9 cellular contexts compared by ENCODE assay signal in genomic region chr1:32223683-32224082, GRCh38. TPM values are rescaled to one million over a fixed set of nuclear protein-coding genes. Genes with fewer than 3 reads are reported as not detected.
DNase-seq lines count a peak whose midpoint lies in the region; ATAC-seq and TF ChIP-seq lines count a peak whose summit lies in the region.
"Had no signal": no experiment of that assay in that cellular context is flagged by ENCODE, and none has a peak within 500 bp of the region (broad histone marks: within the 10 kb centered on the region; RNA-seq: fewer than 3 reads in every experiment).

No MANE protein-coding gene starts in this region.

- H3K27ac ChIP-seq in DND-41 (ENCODE audit: low read length) (peak overlapping the region; percentile 10; the same call in 1 of the 2 replicates), OCI-LY1 (ENCODE audit: low read depth, low read length, poor library complexity, severe bottlenecking) (no peak overlapping the region), osteoblast (ENCODE audit: low read depth, low read length) (peak overlapping the region; percentile 46), WERI-Rb-1 (no peak overlapping the region)

- no peaks in the 10 kb centered on the region for H3K27me3 Mint-ChIP-seq in dendritic cell treated with granulocyte-macrophage colony-stimulating factor and Interleukin-4, amounts not matched to agents 40 ng/mL and 50 ng/mL, for 4 days

- H3K9me3 ChIP-seq in DND-41 (ENCODE audit: insufficient read depth, low read length, severe bottlenecking) (no peaks in the 10 kb centered on the region), OCI-LY1 (ENCODE audit: low read length) (no peaks in the 10 kb centered on the region), osteoblast (ENCODE audit: low read depth, low read length) (no peaks in the 10 kb centered on the region), WERI-Rb-1 (ENCODE audit: severe bottlenecking) (no peaks in the 10 kb centered on the region)

- intact Hi-C loops in dendritic cell treated with granulocyte-macrophage colony-stimulating factor and Interleukin-4, amounts not matched to agents 40 ng/mL and 50 ng/mL, for 4 days (cut with micrococcal nuclease), result loop anchor here (2.0 kb wide), 1 partner anchor 17 kb away; no protein-coding TSS in a partner anchor

- no peaks in the 10 kb centered on the region for H3F3A ChIP-seq in OCI-LY1 (ENCODE audit: insufficient read depth, low read length)

- peaks cover 47% of the 10 kb centered on the region for H3K79me2 ChIP-seq in DND-41 (ENCODE audit: insufficient read depth, low read length)
- peaks cover 15% of the 10 kb centered on the region for H3K79me2 ChIP-seq in OCI-LY1 (ENCODE audit: insufficient read depth, low read length)
- peaks cover 53% of the 10 kb centered on the region for H3K79me2 ChIP-seq in osteoblast (ENCODE audit: insufficient read depth, low read length)

- H3K27ac Mint-ChIP-seq in dendritic cell treated with granulocyte-macrophage colony-stimulating factor and Interleukin-4, amounts not matched to agents 40 ng/mL and 50 ng/mL, for 4 days, result peak overlapping the region; percentile 95

- H3K27me3 ChIP-seq in DND-41 (ENCODE audit: insufficient read depth, low read length, poor library complexity), result no peaks in the 10 kb centered on the region
- H3K27me3 ChIP-seq in OCI-LY1 (ENCODE audit: insufficient read depth, low read length), result no peaks in the 10 kb centered on the region
- no peaks in the 10 kb centered on the region for H3K27me3 ChIP-seq in osteoblast (ENCODE audit: insufficient read depth, low read length)
- H3K27me3 ChIP-seq in WERI-Rb-1 (ENCODE audit: insufficient read depth, low read depth, severe bottlenecking), result no peaks in the 10 kb centered on the region

- H3K4me3 ChIP-seq in DND-41 (ENCODE audit: low read depth in 1 of 2, low read length in 2 of 2), result peak overlapping the region in 1 of 2 experiments; percentile 41; a peak in 1 of 4 replicates
- peak overlapping the region; percentile 84 for H3K4me3 ChIP-seq in OCI-LY1 (ENCODE audit: low read depth, low read length, poor library complexity, severe bottlenecking)
- peak overlapping the region; percentile 17 for H3K4me3 ChIP-seq in osteoblast (ENCODE audit: insufficient read depth, low read length)
- H3K4me3 ChIP-seq in WERI-Rb-1 (ENCODE audit: low read depth, low read length), result no peak overlapping the region

- peaks cover 35% of the 10 kb centered on the region for H3K4me1 Mint-ChIP-seq in dendritic cell treated with granulocyte-macrophage colony-stimulating factor and Interleukin-4, amounts not matched to agents 40 ng/mL and 50 ng/mL, for 4 days (ENCODE audit: low read depth)

- no peak overlapping the region for H3K4me3 Mint-ChIP-seq in dendritic cell treated with granulocyte-macrophage colony-stimulating factor and Interleukin-4, amounts not matched to agents 40 ng/mL and 50 ng/mL, for 4 days

- H3K36me3 ChIP-seq in DND-41 (ENCODE audit: insufficient read depth, low read length) (peaks cover 50% of the 10 kb centered on the region), OCI-LY1 (ENCODE audit: insufficient read depth, low read length) (peaks cover 43% of the 10 kb centered on the region), osteoblast (ENCODE audit: insufficient read depth, low read length) (peaks cover 52% of the 10 kb centered on the region), WERI-Rb-1 (peaks cover 45% of the 10 kb centered on the region)

- no peak overlapping the region for H2AFZ ChIP-seq in DND-41 (ENCODE audit: low read depth, low read length)
- H2AFZ ChIP-seq in OCI-LY1 (ENCODE audit: low read length), result no peak overlapping the region
- H2AFZ ChIP-seq in osteoblast (ENCODE audit: low read length), result no peak overlapping the region

- H3K9me3 Mint-ChIP-seq in dendritic cell treated with granulocyte-macrophage colony-stimulating factor and Interleukin-4, amounts not matched to agents 40 ng/mL and 50 ng/mL, for 4 days, result no peaks in the 10 kb centered on the region

- ATAC-seq in DND-41 (ENCODE audit: insufficient read depth, low read depth) (no peak), HG03196 (IDR thresholded peaks at IDR 0.05; ENCODE audit: unreplicated experiment) (no peak), HG02981 (IDR thresholded peaks at IDR 0.05; ENCODE audit: unreplicated experiment) (no peak)

- H4K20me1 ChIP-seq in DND-41 (ENCODE audit: insufficient read depth, low read length) (peaks cover 8% of the 10 kb centered on the region; the same call in 1 of the 2 replicates), OCI-LY1 (ENCODE audit: insufficient read depth, low read length) (no peaks in the 10 kb centered on the region), osteoblast (ENCODE audit: insufficient read depth, low read length) (no peaks in the 10 kb centered on the region)

- peaks cover 79% of the 10 kb centered on the region for H3K36me3 Mint-ChIP-seq in dendritic cell treated with granulocyte-macrophage colony-stimulating factor and Interleukin-4, amounts not matched to agents 40 ng/mL and 50 ng/mL, for 4 days (ENCODE audit: low read depth)

- DNase-seq in DND-41 (no peak), osteoblast (ENCODE audit: insufficient read length, low spot score, missing footprints) (peak; percentile 44), WERI-Rb-1 (no peak), NAMALWA (ENCODE audit: low spot score) (no peak)
- DNase-seq: nucleus accumbens had no signal

- peak; percentile 32 for TF ChIP-seq CTCF in DND-41 (IDR thresholded peaks at IDR 0.05; ENCODE audit: borderline replicate concordance, extremely low read depth, low read length, poor library complexity, severe bottlenecking)
- no peak for TF ChIP-seq CTCF in OCI-LY1 (IDR thresholded peaks at IDR 0.05; ENCODE audit: low read length)
- TF ChIP-seq CTCF in osteoblast (IDR thresholded peaks at IDR 0.05; ENCODE audit: extremely low read depth, low read depth, low read length), result no peak
- TF ChIP-seq CTCF in WERI-Rb-1 (IDR thresholded peaks at IDR 0.05; ENCODE audit: low read depth, low read length), result no peak

- peak overlapping the region; percentile 70 for H3K4me2 ChIP-seq in DND-41 (ENCODE audit: insufficient read depth, low read length)
- H3K4me2 ChIP-seq in OCI-LY1 (ENCODE audit: low read length), result peak overlapping the region; percentile 62
- peak overlapping the region; percentile 100 for H3K4me2 ChIP-seq in osteoblast (ENCODE audit: insufficient read depth, low read length)

- H3K9me2 ChIP-seq in OCI-LY1 (ENCODE audit: low read depth, low read length), result no peaks in the 10 kb centered on the region

- H3K9ac ChIP-seq in DND-41 (ENCODE audit: low read depth, low read length) (peak overlapping the region; percentile 77), OCI-LY1 (ENCODE audit: low read length) (peak overlapping the region; percentile 84; the same call in 1 of the 2 replicates)

- H3K4me1 ChIP-seq in DND-41 (ENCODE audit: insufficient read depth, low read length), result peaks cover 34% of the 10 kb centered on the region
- H3K4me1 ChIP-seq in OCI-LY1 (ENCODE audit: insufficient read depth, low read length, severe bottlenecking), result peaks cover 31% of the 10 kb centered on the region
- H3K4me1 ChIP-seq in osteoblast (ENCODE audit: insufficient read depth, low read length), result peaks cover 29% of the 10 kb centered on the region

RNA-seq across cellular contexts. Expression of gene EIF3I, which starts 1.5 kb away (rescaled TPM):
- total RNA-seq in osteoblast, result 253 and 255 TPM in 2 replicates

RNA-seq across cellular contexts. Expression of gene TMEM234, which starts 1.5 kb away (rescaled TPM):
- total RNA-seq in osteoblast, result 21.5 and 24.2 TPM in 2 replicates

RNA-seq across cellular contexts. Expression of gene DCDC2B, which starts 14.8 kb away (rescaled TPM):
- total RNA-seq in osteoblast, result under 0.01 TPM in 1 of 2 replicates, not detected in the other

RNA-seq across cellular contexts. Expression of gene IQCC, which starts 18.2 kb away (rescaled TPM):
- total RNA-seq in osteoblast, result 1.8 TPM in 2 replicates

RNA-seq across cellular contexts. Expression of gene CCDC28B, which starts 23.3 kb away (rescaled TPM):
- 8.0 and 11.8 TPM in 2 replicates for total RNA-seq in osteoblast

Comparison
In these comparisons a context has a peak if more than half of its experiments do, and no peak if none do; other contexts are left out.
1. H3K27ac ChIP-seq: peak in DND-41 (single experiment) and osteoblast (single experiment); none in OCI-LY1 (single experiment) and WERI-Rb-1 (single experiment).
2. Peak in every context shown above with its lines, with median percentiles within 50 percentile points of each other: H3K4me2 ChIP-seq.